In genomic region chr1:44620072-44620471, GRCh38 we compare ENCODE assay signal across 18 cellular contexts. TPM values are rescaled to one million over a fixed set of nuclear protein-coding genes. Genes with fewer than 3 reads are reported as not detected.
A peak's percentile ranks its signal among the peaks of the same experiment; 100 is the strongest.
DNase-seq lines count a peak whose midpoint lies in the region; ATAC-seq, FAIRE-seq and TF ChIP-seq lines count a peak whose summit lies in the region.
"Had no signal": no experiment of that assay in that cellular context is flagged by ENCODE, and none has a peak within 500 bp of the region (broad histone marks: within the 10 kb centered on the region; RNA-seq: fewer than 3 reads in every experiment).

No MANE protein-coding gene starts in this region.

- POLR2A ChIA-PET in K562 (lab: Yijun Ruan, JAX): interaction anchor here (0.7 to 12.0 kb wide), 3 partner anchors 12 to 32 kb away, joined by 3 to 122 read pairs (median 4); no protein-coding TSS in a partner anchor

- H3K27me3 ChIP-seq in K562 (ENCODE audit: control insufficient read depth in 2 of 2, insufficient read depth in 2 of 2, low read length in 2 of 2): no peaks in the 10 kb centered on the region
- H3K27me3 ChIP-seq in uterus: no peaks in the 10 kb centered on the region
- H3K27me3 ChIP-seq in H7 (ENCODE audit: control insufficient read depth, insufficient read depth, low read length): peaks cover 14% of the 10 kb centered on the region

- H3K27ac ChIP-seq in K562 (ENCODE audit: extremely low read depth, low read depth, low read length) (no peak overlapping the region), uterus (peak overlapping the region; percentile 69 to 71)
- H3K27ac ChIP-seq: 22Rv1 had no signal

- intact Hi-C loops in K562 (cut with micrococcal nuclease): no loop called here
- intact Hi-C loops in uterus (cut with DNase I; ENCODE audit: low total_unique reads): no loop called here

- no peaks in the 10 kb centered on the region for H3K9me1 ChIP-seq in K562 (ENCODE audit: control insufficient read depth, insufficient read depth, low read length)

- H3K9me3 ChIP-seq in K562 (replicated peaks; ENCODE audit: control insufficient read depth, insufficient read depth, low read depth, low read length) (no peaks in the 10 kb centered on the region), uterus (no peaks in the 10 kb centered on the region)
- H3K9me3 ChIP-seq: BE2C had no signal

- peaks cover 21 to 30% of the 10 kb centered on the region in 2 experiments for H3K4me1 ChIP-seq in K562 (replicated peaks in 1 of 2; ENCODE audit: control insufficient read depth in 2 of 2, insufficient read depth in 2 of 2, low read length in 2 of 2)
- H3K4me1 ChIP-seq in uterus: no peaks in the 10 kb centered on the region
- H3K4me1 ChIP-seq: BE2C had no signal

- ATAC-seq in K562 (no peak), GM18870 (IDR thresholded peaks at IDR 0.05; ENCODE audit: unreplicated experiment) (no peak)
- ATAC-seq: HepG2 had no signal

- DNase-seq in NCI-H1417 (lab: John Stamatoyannopoulos, UW): peak in 2 of 3 experiments; percentile 45 to 55
- no peak for DNase-seq in NCI-H1417 treated with DMSO at 0.1 percent for 48 hours (lab: John Stamatoyannopoulos, UW)
- DNase-seq in NCI-H82 (lab: John Stamatoyannopoulos, UW): peak; percentile 57
- DNase-seq in K562 (ENCODE audit: extremely low read depth in 1 of 4, low spot score in 3 of 4): no peak
- DNase-seq in uterus: no peak
- no peak for DNase-seq in H7
- DNase-seq in UCSD-AML1 (lab: John Stamatoyannopoulos, UW; ENCODE audit: unreplicated experiment): no peak
- DNase-seq: BE2C; Calu3; CD4-positive, alpha-beta T cell; Kasumi-1; NCI-H1105 treated with DMSO at 0.1 percent for 48 hours; NCI-H187 treated with DMSO at 0.1 percent for 48 hours; NCI-H774 had no signal

- BruUV-seq in K562 (replicated peaks; lab: Mats Ljungman, UMichigan): no TSS peak

- TF ChIP-seq CTCF in K562 (IDR thresholded peaks at IDR 0.05 in 2 of 3, conservative IDR thresholded peaks at IDR 0.05 in 1 of 3; ENCODE audit: insufficient read depth in 2 of 3, low read depth in 1 of 3, low read length in 3 of 3) (no peak), uterus (IDR thresholded peaks at IDR 0.05) (no peak)

- 10% methylated on average over 3 of the region's 3 CpGs for WGBS in K562 (ENCODE audit: insufficient coverage, low coverage, missing lambda C conversion rate)

- no peak for TF ChIP-seq RAD21 in K562 (CRISPR knock-in tag; conservative IDR thresholded peaks at IDR 0.05 in 1 of 2, IDR thresholded peaks at IDR 0.05 in 1 of 2)

- H3K9ac ChIP-seq in K562 (ENCODE audit: insufficient read depth in 1 of 2, low read depth in 2 of 2, low read length in 2 of 2): peak overlapping the region in 1 of 2 experiments; percentile 21; a peak in 1 of 4 replicates

- in situ Hi-C loops in K562 (cut with MboI): no loop called here

- CTCF ChIA-PET in K562 (lab: Yijun Ruan, JAX; ENCODE audit: low intra/inter-chr PET ratio): no interaction called here

- no peak overlapping the region for H2AFZ ChIP-seq in K562 (ENCODE audit: low read depth, low read length)

- H3K36me3 ChIP-seq in K562 (ENCODE audit: control insufficient read depth, insufficient read depth, low read length) (no peaks in the 10 kb centered on the region), uterus (no peaks in the 10 kb centered on the region), H7 (replicated peaks; ENCODE audit: control insufficient read depth, insufficient read depth, low read length) (no peaks in the 10 kb centered on the region)
- H3K36me3 ChIP-seq: BE2C had no signal

- no peaks in the 10 kb centered on the region for H3K79me2 ChIP-seq in K562 (ENCODE audit: control insufficient read depth, insufficient read depth, low read length)

- H3K4me2 ChIP-seq in K562 (ENCODE audit: insufficient read depth, low read length): no peak overlapping the region

- H3K4me3 ChIP-seq in K562 (no peak overlapping the region), uterus (no peak overlapping the region), H7 (ENCODE audit: insufficient read depth, low read depth, low read length) (no peak overlapping the region)

- peaks cover 3% of the 10 kb centered on the region; the same call in 1 of the 2 replicates for H4K20me1 ChIP-seq in K562 (replicated peaks; ENCODE audit: control insufficient read depth, insufficient read depth, low read length)

- FAIRE-seq in K562 (lab: Jason Lieb, UNC): peak; percentile 52
- FAIRE-seq: H1, HepG2 had no signal

- no peak for TF ChIP-seq POLR2A in K562 (conservative IDR thresholded peaks at IDR 0.05)
- no peak for TF ChIP-seq POLR2A in uterus (IDR thresholded peaks at IDR 0.05)

- no peak for TF ChIP-seq EP300 in K562 (IDR thresholded peaks at IDR 0.05; ENCODE audit: low read length)

TF ChIP-seq in K562, 482 proteins besides CTCF, POLR2A, EP300 and RAD21 (continues in another document):
- TF ChIP-seq CXXC5 (CRISPR knock-in tag; IDR thresholded peaks at IDR 0.05): no peak
- peak; percentile 34 for TF ChIP-seq CBFA2T2 (conservative IDR thresholded peaks at IDR 0.05)
- peak; percentile 18; the same call in 1 of the 2 replicates for TF ChIP-seq ARID1B (IDR thresholded peaks at IDR 0.05)
- TF ChIP-seq NFIX (CRISPR knock-in tag; IDR thresholded peaks at IDR 0.05; ENCODE audit: low read depth): peak; percentile 65; the same call in 1 of the 2 replicates
- no peak for TF ChIP-seq CHD1 (IDR thresholded peaks at IDR 0.05; ENCODE audit: low read length)
- TF ChIP-seq ZNF165 (CRISPR knock-in tag; IDR thresholded peaks at IDR 0.05; ENCODE audit: borderline replicate concordance): no peak

RNA-seq across cellular contexts. Expression of gene TMEM53, which starts 54.2 kb away (rescaled TPM):
- 2.3 and 4.2 TPM in 2 replicates for total RNA-seq in K562 (2011; cell fraction: chromatin; rRNA removed; ENCODE audit: low replicate concordance)
- total RNA-seq in K562 (2011; cell fraction: nucleolus; rRNA removed): 4.0 and 4.1 TPM in 2 replicates
- total RNA-seq in K562 (2011; cell fraction: nucleoplasm; rRNA removed): 3.8 and 5.0 TPM in 2 replicates
- 2.0 and 4.7 TPM in 2 replicates for total RNA-seq in K562 (2014; rRNA removed)
- 0.45 and 1.3 TPM in 2 replicates for total RNA-seq in K562 (2014; rRNA removed; fragmentation: Illumina TruSeq; extraction: Trizol)
- 1.8 and 2.1 TPM in 2 replicates for total RNA-seq in K562 (2015; rRNA removed; fragmentation: Illumina TruSeq; extraction: Trizol)
- total RNA-seq in K562 (2021): 3.1 and 3.7 TPM in 2 replicates
- polyA plus RNA-seq in K562 (2011; rRNA removed): 3.0 and 4.1 TPM in 2 replicates
- 7.2 and 14.8 TPM in 2 replicates for polyA plus RNA-seq in K562 (2011; cell fraction: cytosol; rRNA removed)
- polyA plus RNA-seq in K562 (2011; cell fraction: nucleus; rRNA removed): 2.6 and 2.7 TPM in 2 replicates
- 5.6 and 6.7 TPM in 2 replicates for polyA plus RNA-seq in K562 (2012)
- polyA plus RNA-seq in K562 (2014; fragmentation: Illumina TruSeq; extraction: Trizol): 3.3 and 3.4 TPM in 2 replicates
- 1 to 10 TPM in 1 of 2 experiments, under 1 TPM in 1; 0.23 to 1.9 TPM for polyA plus RNA-seq in K562 (2014; fragmentation: Nextera tagmentation; extraction: Ambion mirVana)
- 3.7 and 5.0 TPM in 2 replicates for polyA plus RNA-seq in K562 (2014; rRNA removed)
- 2.1 and 2.7 TPM in 2 replicates for polyA minus RNA-seq in K562 (2011; rRNA and poly(A)+ RNA removed)
- polyA minus RNA-seq in K562 (2011; cell fraction: cytosol; rRNA and poly(A)+ RNA removed): 2.1 and 4.9 TPM in 2 replicates
- polyA minus RNA-seq in K562 (2011; cell fraction: nucleus; rRNA and poly(A)+ RNA removed): 0.54 and 0.78 TPM in 2 replicates
- total RNA-seq in uterus: 1 to 10 TPM in 3 of 4 donors, not detected in 1; 1.5 to 5.4 (median 3.8) TPM
- total RNA-seq in H7 (2014; rRNA removed; shearing (Covaris generic)): 6.0 and 9.0 TPM in 2 replicates

RNA-seq across cellular contexts. Expression of gene ARMH1, which starts 54.4 kb away (rescaled TPM):
- 0.28 TPM in 1 of 2 replicates, not detected in the other for total RNA-seq in K562 (2011; cell fraction: chromatin; rRNA removed; ENCODE audit: low replicate concordance)
- not detected in 2 replicates for total RNA-seq in K562 (2011; cell fraction: nucleolus; rRNA removed)
- total RNA-seq in K562 (2011; cell fraction: nucleoplasm; rRNA removed): not detected in 2 replicates
- total RNA-seq in K562 (2014; rRNA removed) (not detected in 2 replicates), K562 (2014; rRNA removed; fragmentation: Illumina TruSeq; extraction: Trizol) (not detected in 2 replicates), K562 (2015; rRNA removed; fragmentation: Illumina TruSeq; extraction: Trizol) (not detected in 2 replicates), K562 (2021) (0.49 TPM in 1 of 2 replicates, not detected in the other), uterus (1 to 10 TPM in 3 of 4 donors, not detected in 1; 2.7 to 7.7 (median 5.2) TPM)
- polyA plus RNA-seq in K562 (2011; rRNA removed) (0.37 TPM in 1 of 2 replicates, not detected in the other), K562 (2014; fragmentation: Illumina TruSeq; extraction: Trizol) (not detected in 2 replicates), K562 (2014; fragmentation: Nextera tagmentation; extraction: Ambion mirVana) (not detected), K562 (2014; rRNA removed) (0.41 TPM in 1 of 2 replicates, not detected in the other)
- 0.07 and 0.72 TPM in 2 replicates for polyA plus RNA-seq in K562 (2011; cell fraction: cytosol; rRNA removed)
- polyA plus RNA-seq in K562 (2011; cell fraction: nucleus; rRNA removed): 2.1 and 3.0 TPM in 2 replicates
- not detected in 2 replicates for polyA plus RNA-seq in K562 (2012)
- polyA minus RNA-seq in K562 (2011; rRNA and poly(A)+ RNA removed): not detected in 2 replicates
- not detected in 2 replicates for polyA minus RNA-seq in K562 (2011; cell fraction: cytosol; rRNA and poly(A)+ RNA removed)
- not detected in 2 replicates for polyA minus RNA-seq in K562 (2011; cell fraction: nucleus; rRNA and poly(A)+ RNA removed)
- total RNA-seq in H7 (2014; rRNA removed; shearing (Covaris generic)): 0.62 TPM in 1 of 2 replicates, not detected in the other
- total RNA-seq: HepG2 had no signal

Comparison
In these comparisons a context has a peak if more than half of its experiments do, and no peak if none do; other contexts are left out.
1. DNase-seq: peak in NCI-H1417 (2 of 3) and NCI-H82 (single experiment); none in NCI-H1417 treated with DMSO at 0.1 percent for 48 hours (single experiment), K562 (0 of 4), uterus (0 of 2), H7 (single experiment) and UCSD-AML1 (single experiment).